Comparison of ENCODE assay signal across 9 cellular contexts in the genomic region with DNA sequence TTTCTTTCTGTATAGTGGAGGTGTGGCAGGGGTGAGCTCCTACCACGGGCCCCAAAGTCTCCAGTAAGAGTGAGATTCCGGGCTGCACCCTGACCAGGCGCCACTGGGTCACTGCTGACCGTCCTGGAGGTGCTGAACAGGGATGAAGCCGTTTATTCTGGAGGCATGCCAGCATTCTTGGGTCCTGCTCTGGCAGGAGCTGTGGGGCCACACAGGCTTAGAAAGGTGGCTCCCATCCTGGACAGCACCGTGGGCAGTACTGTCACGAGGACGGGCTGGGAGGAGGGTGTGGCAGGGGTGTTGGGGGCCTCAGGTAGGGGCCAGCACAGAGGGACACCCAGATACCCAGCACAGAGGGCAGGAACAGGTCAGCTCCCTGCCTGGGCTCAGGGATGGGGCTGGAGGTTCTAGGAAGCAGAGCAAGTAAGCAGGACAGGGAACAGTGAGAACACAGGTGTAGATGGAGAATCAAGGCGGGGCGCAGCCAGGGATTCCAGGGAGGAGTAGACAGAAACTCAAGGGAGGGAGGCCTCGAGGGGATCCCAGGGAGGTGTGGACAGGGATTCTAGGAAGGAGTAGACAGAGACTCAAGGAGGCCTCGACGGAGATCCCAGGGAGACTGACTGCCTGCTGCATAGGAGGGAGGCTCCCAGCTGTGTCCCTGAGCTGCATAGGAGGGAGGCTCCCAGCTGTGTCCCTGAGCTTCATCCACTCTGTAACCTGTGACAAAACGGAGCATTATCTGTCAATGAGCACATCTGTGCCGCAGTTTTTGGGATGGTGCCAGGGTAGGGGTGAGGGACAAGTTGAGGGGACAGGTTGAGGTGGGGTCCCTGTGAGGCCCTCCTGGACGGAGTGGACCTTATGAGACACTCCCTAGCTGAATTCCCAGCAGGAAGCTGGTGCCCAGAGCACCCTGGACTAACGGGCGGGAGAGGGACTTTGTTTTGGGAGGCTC. TPM values are rescaled to one million over a fixed set of nuclear protein-coding genes. Genes with fewer than 3 reads are reported as not detected.
DNase-seq lines count a peak whose midpoint lies in the region; ATAC-seq and FAIRE-seq lines count a peak whose summit lies in the region.
"Had no signal": no experiment of that assay in that cellular context is flagged by ENCODE, and none has a peak within 500 bp of the region (broad histone marks: within the 10 kb centered on the region; RNA-seq: fewer than 3 reads in every experiment).

No MANE protein-coding gene starts in this region.

- ATAC-seq in left cardiac atrium (no peak), GM19452 (IDR thresholded peaks at IDR 0.05; ENCODE audit: unreplicated experiment) (no peak)

- DNase-seq in cardiac septum (ENCODE audit: low spot score), result peak; percentile 66
- DNase-seq in left cardiac atrium, result no peak
- DNase-seq in RPMI7951 (ENCODE audit: low read depth), result peak; percentile 31
- peak; percentile 18 for DNase-seq in iPS-NIHi7 (ENCODE audit: extremely low spot score)
- DNase-seq in urothelium cell line (ENCODE audit: low spot score), result peak; percentile 32
- no peak for DNase-seq in SIG-M5 (lab: John Stamatoyannopoulos, UW)
- no peak for DNase-seq in frontal cortex (ENCODE audit: low spot score in 2 of 2)
- DNase-seq: hippocampal formation had no signal

- FAIRE-seq in urothelium cell line (lab: Jason Lieb, UNC) (no peak), frontal cortex (lab: Jason Lieb, UNC) (no peak)

- intact Hi-C loops in cardiac septum (cut with DNase I), result no loop called here
- intact Hi-C loops in left cardiac atrium (cut with DNase I), result no loop called here

RNA-seq across cellular contexts. Expression of gene PLEKHG4B, which starts 1.1 kb away (rescaled TPM):
- 0.03 TPM for total RNA-seq in cardiac septum
- under 1 TPM; 0.03 to 0.06 TPM for total RNA-seq in left cardiac atrium
- total RNA-seq in RPMI7951 (2014; rRNA removed; shearing (Covaris generic)), result 2.3 TPM in 2 replicates
- total RNA-seq in frontal cortex, result 3.7 TPM

Comparison
In these comparisons a context has a peak if more than half of its experiments do, and no peak if none do; other contexts are left out.
1. DNase-seq: peak in cardiac septum (single experiment), RPMI7951 (single experiment), iPS-NIHi7 (single experiment) and urothelium cell line (single experiment); none in left cardiac atrium (single experiment), SIG-M5 (single experiment) and frontal cortex (0 of 2).